7 cellular contexts compared by ENCODE assay signal in the genomic region with DNA sequence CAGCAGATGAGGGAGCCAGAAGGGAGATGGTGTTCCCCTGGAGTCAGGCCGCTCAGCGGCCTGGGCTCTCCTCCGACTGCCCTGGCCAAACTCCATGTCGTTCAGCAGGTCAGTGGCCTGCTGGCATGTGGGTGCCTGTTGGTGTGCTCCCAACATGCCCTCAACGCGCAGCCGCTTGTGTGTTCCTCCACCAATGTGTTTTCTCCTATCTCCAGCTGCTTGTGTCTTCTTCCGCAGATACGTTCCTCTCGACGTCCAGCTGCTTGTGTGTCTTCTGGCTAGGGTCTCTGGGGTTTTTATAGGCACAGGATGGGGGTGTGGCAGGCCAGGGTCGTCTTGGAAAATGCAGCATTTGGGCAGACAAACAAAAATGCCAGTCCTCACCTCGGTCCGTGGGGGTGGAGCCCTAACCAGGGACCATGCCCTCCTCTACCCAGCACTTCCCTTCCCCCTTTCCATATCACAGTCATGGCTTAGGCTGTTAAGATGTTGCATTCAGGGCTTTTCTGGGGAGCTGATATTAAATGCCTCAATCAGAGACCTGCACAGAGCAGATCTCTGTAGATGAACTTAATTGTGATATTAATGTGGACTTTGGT.
"Had no signal": no experiment of that assay in that cellular context is flagged by ENCODE, and none has a peak within 500 bp of the region (broad histone marks: within the 10 kb centered on the region; RNA-seq: fewer than 3 reads in every experiment).

No MANE protein-coding gene starts in this region.

- DNase-seq: GDM1, GF-D8 had no signal

- FAIRE-seq: G401.6, GM12891, GM12892, GM18507, GM19239 had no signal
